Comparison of ENCODE assay signal across 1 cellular context in genomic region chr7:100158229-100159098, GRCh38.
TF ChIP-seq lines count a peak whose summit lies in the region.

A gene with protein sequence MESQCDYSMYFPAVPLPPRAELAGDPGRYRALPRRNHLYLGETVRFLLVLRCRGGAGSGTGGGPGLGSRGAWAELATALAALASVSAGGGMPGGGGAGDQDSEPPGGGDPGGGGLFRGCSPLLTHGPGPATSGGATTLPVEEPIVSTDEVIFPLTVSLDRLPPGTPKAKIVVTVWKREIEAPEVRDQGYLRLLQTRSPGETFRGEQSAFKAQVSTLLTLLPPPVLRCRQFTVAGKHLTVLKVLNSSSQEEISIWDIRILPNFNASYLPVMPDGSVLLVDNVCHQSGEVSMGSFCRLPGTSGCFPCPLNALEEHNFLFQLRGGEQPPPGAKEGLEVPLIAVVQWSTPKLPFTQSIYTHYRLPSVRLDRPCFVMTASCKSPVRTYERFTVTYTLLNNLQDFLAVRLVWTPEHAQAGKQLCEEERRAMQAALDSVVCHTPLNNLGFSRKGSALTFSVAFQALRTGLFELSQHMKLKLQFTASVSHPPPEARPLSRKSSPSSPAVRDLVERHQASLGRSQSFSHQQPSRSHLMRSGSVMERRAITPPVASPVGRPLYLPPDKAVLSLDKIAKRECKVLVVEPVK (minus strand): TSS chr7:100158723. CDS start chr7:100158499, 224 bp downstream.

TF ChIP-seq in K562, 482 proteins besides CTCF, POLR2A, EP300 and RAD21 (continued from another document and continues in another):
- TF ChIP-seq ZBTB2 (IDR thresholded peaks at IDR 0.05) (no peak), FOXJ2 (tag; IDR thresholded peaks at IDR 0.05) (no peak), DNMT1 (IDR thresholded peaks at IDR 0.05) (peak; percentile 79; the same call in 1 of the 2 replicates), POLR3A (IDR thresholded peaks at IDR 0.05; ENCODE audit: borderline replicate concordance, extremely low read depth, insufficient read depth, insufficient read length) (peak; percentile 76), POLR2AphosphoS5 (IDR thresholded peaks at IDR 0.05; ENCODE audit: control insufficient read depth, insufficient read depth, low read depth, low read length) (peak; percentile 79), HES1 (IDR thresholded peaks at IDR 0.05; ENCODE audit: low read depth) (peak; percentile 76; the same call in 1 of the 2 replicates), KLF16 (IDR thresholded peaks at IDR 0.05) (peak; percentile 70; the same call in 1 of the 2 replicates), KHSRP (IDR thresholded peaks at IDR 0.05) (no peak), KDM4B (IDR thresholded peaks at IDR 0.05; ENCODE audit: borderline replicate concordance in 2 of 2, low read depth in 1 of 2) (peak in 1 of 2 experiments; percentile 86; a peak in 1 of 4 replicates), POLR2G (IDR thresholded peaks at IDR 0.05; ENCODE audit: low read depth, low read length) (peak; percentile 94), POU5F1 (IDR thresholded peaks at IDR 0.05; ENCODE audit: borderline replicate concordance, low read depth, low read length, partially characterized antibody) (no peak), E2F1 (CRISPR knock-in tag; IDR thresholded peaks at IDR 0.05) (peak; percentile 67; the same call in 1 of the 2 replicates), SIX5 (IDR thresholded peaks at IDR 0.05; ENCODE audit: borderline replicate concordance in 1 of 2, insufficient read depth in 1 of 2, low read depth in 1 of 2, low read length in 2 of 2) (no peak), PHF21A (IDR thresholded peaks at IDR 0.05; ENCODE audit: borderline replicate concordance, low read depth) (no peak), SMAD4 (CRISPR knock-in tag; conservative IDR thresholded peaks at IDR 0.05) (peak; percentile 87), CEBPG (CRISPR knock-in tag; IDR thresholded peaks at IDR 0.05) (no peak), CEBPG (tag; conservative IDR thresholded peaks at IDR 0.05 in 1 of 2, IDR thresholded peaks at IDR 0.05 in 1 of 2) (peak in 1 of 2 experiments; percentile 30; a peak in 2 of 4 replicates), CXXC5 (CRISPR knock-in tag; IDR thresholded peaks at IDR 0.05) (peak; percentile 92), E2F3 (CRISPR knock-in tag; IDR thresholded peaks at IDR 0.05) (0 out of 2 replicates have a peak, but pooled peaks have one; percentile 15), EGR1 (conservative IDR thresholded peaks at IDR 0.05) (peak; percentile 87), ZNF124 (CRISPR knock-in tag; IDR thresholded peaks at IDR 0.05) (no peak), ZNF232 (CRISPR knock-in tag; IDR thresholded peaks at IDR 0.05) (no peak), NELFE (IDR thresholded peaks at IDR 0.05; ENCODE audit: insufficient read depth, insufficient read length) (no peak), ETV6 (IDR thresholded peaks at IDR 0.05; ENCODE audit: borderline replicate concordance in 1 of 2, low read depth in 2 of 2, low read length in 1 of 2) (peak in 1 of 2 experiments; percentile 50; a peak in 2 of 4 replicates), ETV6 (CRISPR knock-in tag; IDR thresholded peaks at IDR 0.05; ENCODE audit: borderline replicate concordance) (no peak), ZNF586 (CRISPR knock-in tag; conservative IDR thresholded peaks at IDR 0.05) (no peak), TEAD1 (CRISPR knock-in tag; IDR thresholded peaks at IDR 0.05) (peak; percentile 79 to 94; a peak in 3 of 4 replicates), CHAMP1 (IDR thresholded peaks at IDR 0.05) (no peak), SPI1 (IDR thresholded peaks at IDR 0.05; ENCODE audit: borderline replicate concordance, low read depth, low read length) (peak; percentile 95), ARID4B (CRISPR knock-in tag; IDR thresholded peaks at IDR 0.05) (peak; percentile 88), ZSCAN29 (IDR thresholded peaks at IDR 0.05) (no peak), PURB (CRISPR knock-in tag; IDR thresholded peaks at IDR 0.05; ENCODE audit: low read depth) (no peak), FOXK1 (CRISPR knock-in tag; IDR thresholded peaks at IDR 0.05; ENCODE audit: borderline replicate concordance) (no peak), CAMTA2 (CRISPR knock-in tag; conservative IDR thresholded peaks at IDR 0.05) (0 out of 2 replicates have a peak, but pooled peaks have one; percentile 32), YY1 (IDR thresholded peaks at IDR 0.05; ENCODE audit: borderline replicate concordance in 1 of 3, control insufficient read depth in 1 of 3, extremely low read depth in 1 of 3, insufficient read depth in 3 of 3, insufficient read length in 1 of 3, insufficient replicate concordance in 2 of 3, low read depth in 1 of 3, low read length in 2 of 3) (peak in 2 of 3 experiments; percentile 74 to 81), ATF7 (IDR thresholded peaks at IDR 0.05) (peak; percentile 72), NR2C1 (IDR thresholded peaks at IDR 0.05) (no peak), NR2C1 (tag; IDR thresholded peaks at IDR 0.05) (peak; percentile 72; the same call in 1 of the 2 replicates), MAZ (CRISPR knock-in tag; conservative IDR thresholded peaks at IDR 0.05 in 1 of 2, IDR thresholded peaks at IDR 0.05 in 1 of 2) (peak; percentile 91 to 97), ADNP (tag; IDR thresholded peaks at IDR 0.05) (peak; percentile 96), CREB1 (IDR thresholded peaks at IDR 0.05) (peak; percentile 59; the same call in 1 of the 2 replicates), CREB1 (CRISPR knock-in tag; IDR thresholded peaks at IDR 0.05) (no peak), SAP30 (IDR thresholded peaks at IDR 0.05; ENCODE audit: borderline replicate concordance, insufficient read depth, low read depth, low read length, poor library complexity, severe bottlenecking) (peak; percentile 75), MBD1 (CRISPR knock-in tag; IDR thresholded peaks at IDR 0.05) (no peak), ELF1 (tag; IDR thresholded peaks at IDR 0.05) (peak; percentile 88), JUN (IDR thresholded peaks at IDR 0.05; ENCODE audit: borderline replicate concordance, low read depth, low read length) (0 out of 2 replicates have a peak, but pooled peaks have one; percentile 19), JUN (CRISPR knock-in tag; IDR thresholded peaks at IDR 0.05; ENCODE audit: borderline replicate concordance) (no peak), LARP7 (IDR thresholded peaks at IDR 0.05) (0 out of 2 replicates have a peak, but pooled peaks have one; percentile 59), FOXA1 (IDR thresholded peaks at IDR 0.05; ENCODE audit: borderline replicate concordance) (no peak), ZBTB7A (IDR thresholded peaks at IDR 0.05; ENCODE audit: borderline replicate concordance, control insufficient read depth, low read depth, low read length) (peak; percentile 95), RBBP5 (IDR thresholded peaks at IDR 0.05; ENCODE audit: borderline replicate concordance, insufficient read depth, low read length, poor library complexity, severe bottlenecking) (peak; percentile 94), RB1 (IDR thresholded peaks at IDR 0.05; ENCODE audit: low read depth) (peak; percentile 54), HDAC1 (IDR thresholded peaks at IDR 0.05) (peak in 1 of 2 experiments; percentile 73; a peak in 2 of 4 replicates)
- TF ChIP-seq, protein P1, sequence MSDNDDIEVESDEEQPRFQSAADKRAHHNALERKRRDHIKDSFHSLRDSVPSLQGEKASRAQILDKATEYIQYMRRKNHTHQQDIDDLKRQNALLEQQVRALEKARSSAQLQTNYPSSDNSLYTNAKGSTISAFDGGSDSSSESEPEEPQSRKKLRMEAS (CRISPR knock-in tag; IDR thresholded peaks at IDR 0.05): peak; percentile 57; the same call in 1 of the 2 replicates
- TF ChIP-seq, protein P2, sequence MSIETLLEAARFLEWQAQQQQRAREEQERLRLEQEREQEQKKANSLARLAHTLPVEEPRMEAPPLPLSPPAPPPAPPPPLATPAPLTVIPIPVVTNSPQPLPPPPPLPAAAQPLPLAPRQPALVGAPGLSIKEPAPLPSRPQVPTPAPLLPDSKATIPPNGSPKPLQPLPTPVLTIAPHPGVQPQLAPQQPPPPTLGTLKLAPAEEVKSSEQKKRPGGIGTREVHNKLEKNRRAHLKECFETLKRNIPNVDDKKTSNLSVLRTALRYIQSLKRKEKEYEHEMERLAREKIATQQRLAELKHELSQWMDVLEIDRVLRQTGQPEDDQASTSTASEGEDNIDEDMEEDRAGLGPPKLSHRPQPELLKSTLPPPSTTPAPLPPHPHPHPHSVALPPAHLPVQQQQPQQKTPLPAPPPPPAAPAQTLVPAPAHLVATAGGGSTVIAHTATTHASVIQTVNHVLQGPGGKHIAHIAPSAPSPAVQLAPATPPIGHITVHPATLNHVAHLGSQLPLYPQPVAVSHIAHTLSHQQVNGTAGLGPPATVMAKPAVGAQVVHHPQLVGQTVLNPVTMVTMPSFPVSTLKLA (conservative IDR thresholded peaks at IDR 0.05): peak; percentile 66 to 85
